In the genomic region with DNA sequence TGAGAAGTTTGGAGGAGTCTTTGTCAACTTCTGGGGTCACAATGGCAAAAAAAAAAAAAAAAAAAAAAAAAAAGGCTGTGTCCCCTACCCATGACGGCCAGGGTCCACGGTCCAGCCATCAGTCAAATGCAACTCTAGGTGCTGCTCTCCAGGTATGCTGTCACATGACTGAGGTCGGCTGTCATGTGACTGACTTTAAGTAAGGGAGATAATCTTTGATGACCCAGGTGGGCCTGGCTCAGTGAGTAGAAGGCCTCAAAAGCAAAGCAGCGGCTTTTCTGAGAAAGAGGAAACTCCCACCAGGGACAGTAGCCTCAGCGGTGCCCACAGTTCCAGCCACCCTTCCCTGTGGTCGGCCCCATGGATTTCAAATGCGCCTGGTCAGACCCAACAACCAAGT, we compare ENCODE assay signal across 25 cellular contexts.
"Had no signal": no experiment of that assay in that cellular context is flagged by ENCODE, and none has a peak within 500 bp of the region (broad histone marks: within the 10 kb centered on the region; RNA-seq: fewer than 3 reads in every experiment).

No MANE protein-coding gene starts in this region.

- H3K9me3 Mint-ChIP-seq: activated naive CD4-positive, alpha-beta T cell treated with anti-CD3 and anti-CD28 coated beads, Interleukin-2, amount 50 U/mL, for 24 hours had no signal

- H3K4me1 ChIP-seq: breast epithelium had no signal

- DNase-seq: activated CD4-positive, alpha-beta T cell treated with anti-CD3 and anti-CD28 coated beads for 48 hours; activated CD4-positive, alpha-beta T cell treated with anti-CD3 and anti-CD28 coated beads, Interleukin-2, amount 50 U/mL, for 4 hours; activated CD4-positive, CD25-positive, alpha-beta regulatory T cell treated with anti-CD3 and anti-CD28 coated beads, Interleukin-2, amount 50 U/mL, for 72 hours; activated CD8-positive, alpha-beta memory T cell treated with anti-CD3 and anti-CD28 coated beads, Interleukin-2, amount 50 U/mL, for 48 hours; activated CD8-positive, alpha-beta T cell treated with anti-CD3 and anti-CD28 coated beads, Interleukin-2, amount 10 ng/mL, durations not matched to agents 7 days and 5 days; activated naive CD4-positive, alpha-beta T cell; activated T-cell treated with anti-CD3 and anti-CD28 coated beads, Interleukin-2, amount 50 U/mL, for 1 hour; caudate nucleus; Karpas-422; MM.1S; NCI-H1092; NCI-H1417 treated with DMSO at 0.1 percent for 48 hours; NCI-H1694; NCI-H2029; NCI-H345; NCI-H510A; NCI-H526 treated with DMSO at 0.1 percent for 48 hours; NCI-H82; RPMI8226; SW 1271 had no signal

- H3K36me3 ChIP-seq: breast epithelium had no signal

- H3K27ac Mint-ChIP-seq: activated CD8-positive, alpha-beta T cell treated with anti-CD3 and anti-CD28 coated beads, Interleukin-2, amount 10 ng/mL, durations not matched to agents 7 days and 5 days; activated naive CD4-positive, alpha-beta T cell treated with anti-CD3 and anti-CD28 coated beads, Interleukin-2, amount 50 U/mL, for 24 hours had no signal

- H3K36me3 Mint-ChIP-seq: activated naive CD4-positive, alpha-beta T cell treated with anti-CD3 and anti-CD28 coated beads, Interleukin-2, amount 50 U/mL, for 24 hours had no signal

- H3K27me3 ChIP-seq: breast epithelium had no signal

- H3K9me3 ChIP-seq: breast epithelium had no signal

- H3K4me1 Mint-ChIP-seq: activated naive CD4-positive, alpha-beta T cell treated with anti-CD3 and anti-CD28 coated beads, Interleukin-2, amount 50 U/mL, for 24 hours had no signal

- H3K27ac ChIP-seq: breast epithelium, SK-N-MC had no signal

- ATAC-seq: activated CD8-positive, alpha-beta T cell treated with anti-CD3 and anti-CD28 coated beads, Interleukin-2, amount 10 ng/mL, durations not matched to agents 7 days and 5 days; Panc1; Right ventricle myocardium inferior had no signal

- H3K4me3 ChIP-seq: breast epithelium, SK-N-MC had no signal

- H3K4me3 Mint-ChIP-seq: activated CD8-positive, alpha-beta T cell treated with anti-CD3 and anti-CD28 coated beads, Interleukin-2, amount 10 ng/mL, durations not matched to agents 7 days and 5 days; activated naive CD4-positive, alpha-beta T cell treated with anti-CD3 and anti-CD28 coated beads, Interleukin-2, amount 50 U/mL, for 24 hours had no signal
